31 cellular contexts compared by ENCODE assay signal in genomic region chr20:42043921-42044320, GRCh38.
"Had no signal": no experiment of that assay in that cellular context is flagged by ENCODE, and none has a peak within 500 bp of the region (broad histone marks: within the 10 kb centered on the region; RNA-seq: fewer than 3 reads in every experiment).

No MANE protein-coding gene starts in this region.

- H3K79me2 ChIP-seq: parathyroid adenoma had no signal

- H2AFZ ChIP-seq: parathyroid adenoma had no signal

- H3K4me3 ChIP-seq: ovary, psoas muscle, right lobe of liver, sigmoid colon, stomach, suprapubic skin, testis, tibial artery, transverse colon, upper lobe of right lung, uterus had no signal

- ATAC-seq: naive thymus-derived CD8-positive, alpha-beta T cell; natural killer cell treated with Interleukin-12 subunit alpha and Interleukin-12 subunit beta and Interleukin-15 and Interleukin-18, amount 100 ng/mL, for 72 hours; psoas muscle; right cardiac atrium; right lobe of liver; stimulated activated effector memory CD8-positive, alpha-beta T cell treated with anti-CD3 and anti-CD28 coated beads, Interleukin-12 subunit alpha, Interleukin-12 subunit beta, amount 100 ng/mL, for 72 hours; stimulated activated naive B cell treated with anti-CD40 and anti-IgM and Interleukin-4, amounts not matched to agents 10 μg/mL and 1 μg/mL and 100 μg/mL, for 72 hours; upper lobe of right lung had no signal

- H3K4me1 ChIP-seq: parathyroid adenoma, psoas muscle, right lobe of liver, sigmoid colon, stomach, suprapubic skin, testis, tibial artery, transverse colon, upper lobe of right lung, uterus had no signal

- H3K9me3 Mint-ChIP-seq: naive thymus-derived CD8-positive, alpha-beta T cell; natural killer cell treated with Interleukin-12 subunit alpha and Interleukin-12 subunit beta and Interleukin-15 and Interleukin-18, amount 100 ng/mL, for 72 hours; nephron progenitor cell; neural crest cell; stimulated activated naive CD8-positive, alpha-beta T cell treated with anti-CD3 and anti-CD28 coated beads, Interleukin-15, Interleukin-2, amounts not matched to agents 100 ng/mL and 50 ng/mL, for 24 hours; type B pancreatic cell had no signal

- H3K27me3 ChIP-seq: neutrophil, ovary, right lobe of liver, sigmoid colon, suprapubic skin, testis, tibial artery, transverse colon, upper lobe of right lung, uterus had no signal

- H3K4me1 Mint-ChIP-seq: naive thymus-derived CD8-positive, alpha-beta T cell; nephron progenitor cell; neural crest cell; stimulated activated effector memory CD8-positive, alpha-beta T cell treated with anti-CD3 and anti-CD28 coated beads, Interleukin-12 subunit alpha, Interleukin-12 subunit beta, amount 100 ng/mL, for 72 hours; stimulated activated naive B cell treated with anti-CD40 and anti-IgM and Interleukin-4, amounts not matched to agents 10 μg/mL and 1 μg/mL and 100 μg/mL, for 72 hours had no signal

- DNase-seq: naive thymus-derived CD8-positive, alpha-beta T cell; nephron progenitor cell; nucleus accumbens; ovary; posterior cingulate gyrus; psoas muscle; right cardiac atrium; right lobe of liver; sigmoid colon; small intestine; stimulated activated CD4-positive, alpha-beta T cell treated with anti-CD3 and anti-CD28 coated beads, Interleukin-15, amount 100 ng/mL, for 24 hours; stimulated activated CD4-positive, alpha-beta T cell treated with anti-CD3 and anti-CD28 coated beads, Interleukin-2, amount 100 ng/mL, for 24 hours; stimulated activated CD4-positive, alpha-beta T cell treated with anti-CD3 and anti-CD28 coated beads, Interleukin-2, amount 100 ng/mL, for 48 hours; stimulated activated CD4-positive, alpha-beta T cell treated with anti-CD3 and anti-CD28 coated beads, Interleukin-4, amount 100 ng/mL, for 24 hours; stimulated activated naive B cell treated with anti-CD40 and anti-IgM and Interleukin-4, amounts not matched to agents 10 μg/mL and 1 μg/mL and 100 μg/mL, for 72 hours; stimulated activated naive CD4-positive, alpha-beta T cell treated with Interleukin-2 at 50 U/mL for 16 hours; stomach; testis; tibial artery; transverse colon; upper lobe of right lung; uterus had no signal

- H3K27ac Mint-ChIP-seq: natural killer cell treated with Interleukin-12 subunit alpha and Interleukin-12 subunit beta and Interleukin-15 and Interleukin-18, amount 100 ng/mL, for 72 hours; nephron progenitor cell; progenitor cell of endocrine pancreas; stimulated activated effector memory CD8-positive, alpha-beta T cell treated with anti-CD3 and anti-CD28 coated beads, Interleukin-12 subunit alpha, Interleukin-12 subunit beta, amount 100 ng/mL, for 72 hours; stimulated activated naive B cell treated with anti-CD40 and anti-IgM and Interleukin-4, amounts not matched to agents 10 μg/mL and 1 μg/mL and 100 μg/mL, for 72 hours; stimulated activated naive CD8-positive, alpha-beta T cell treated with anti-CD3 and anti-CD28 coated beads, Interleukin-15, Interleukin-2, amounts not matched to agents 100 ng/mL and 50 ng/mL, for 24 hours; type B pancreatic cell had no signal

- H3K4me3 Mint-ChIP-seq: naive thymus-derived CD8-positive, alpha-beta T cell; natural killer cell treated with Interleukin-12 subunit alpha and Interleukin-12 subunit beta and Interleukin-15 and Interleukin-18, amount 100 ng/mL, for 72 hours; nephron progenitor cell; neural crest cell; stimulated activated effector memory CD8-positive, alpha-beta T cell treated with anti-CD3 and anti-CD28 coated beads, Interleukin-12 subunit alpha, Interleukin-12 subunit beta, amount 100 ng/mL, for 72 hours; stimulated activated naive B cell treated with anti-CD40 and anti-IgM and Interleukin-4, amounts not matched to agents 10 μg/mL and 1 μg/mL and 100 μg/mL, for 72 hours; stimulated activated naive CD8-positive, alpha-beta T cell treated with anti-CD3 and anti-CD28 coated beads, Interleukin-15, Interleukin-2, amounts not matched to agents 100 ng/mL and 50 ng/mL, for 24 hours; type B pancreatic cell had no signal

- FAIRE-seq: small intestine had no signal

- H3K9ac ChIP-seq: parathyroid adenoma had no signal

- H3K36me3 ChIP-seq: neutrophil, ovary, right lobe of liver, sigmoid colon, stomach, suprapubic skin, tibial artery, transverse colon, upper lobe of right lung, uterus had no signal

- H3K36me3 Mint-ChIP-seq: naive thymus-derived CD8-positive, alpha-beta T cell; natural killer cell treated with Interleukin-12 subunit alpha and Interleukin-12 subunit beta and Interleukin-15 and Interleukin-18, amount 100 ng/mL, for 72 hours; stimulated activated effector memory CD8-positive, alpha-beta T cell treated with anti-CD3 and anti-CD28 coated beads, Interleukin-12 subunit alpha, Interleukin-12 subunit beta, amount 100 ng/mL, for 72 hours; stimulated activated naive B cell treated with anti-CD40 and anti-IgM and Interleukin-4, amounts not matched to agents 10 μg/mL and 1 μg/mL and 100 μg/mL, for 72 hours; type B pancreatic cell had no signal

- H3K27ac ChIP-seq: neutrophil, ovary, parathyroid adenoma, psoas muscle, right lobe of liver, sigmoid colon, stomach, suprapubic skin, testis, tibial artery, transverse colon, upper lobe of right lung, uterus had no signal

- H3K9me3 ChIP-seq: neutrophil, ovary, psoas muscle, right lobe of liver, sigmoid colon, suprapubic skin, testis, tibial artery, transverse colon, upper lobe of right lung, uterus had no signal

- H3K27me3 Mint-ChIP-seq: natural killer cell treated with Interleukin-12 subunit alpha and Interleukin-12 subunit beta and Interleukin-15 and Interleukin-18, amount 100 ng/mL, for 72 hours; progenitor cell of endocrine pancreas; stimulated activated naive B cell treated with anti-CD40 and anti-IgM and Interleukin-4, amounts not matched to agents 10 μg/mL and 1 μg/mL and 100 μg/mL, for 72 hours; stimulated activated naive CD8-positive, alpha-beta T cell treated with anti-CD3 and anti-CD28 coated beads, Interleukin-15, Interleukin-2, amounts not matched to agents 100 ng/mL and 50 ng/mL, for 24 hours; type B pancreatic cell had no signal
